19 cellular contexts compared by ENCODE assay signal in genomic region chr5:140340605-140341004, GRCh38. TPM values are rescaled to one million over a fixed set of nuclear protein-coding genes. Genes with fewer than 3 reads are reported as not detected.
A peak's percentile ranks its signal among the peaks of the same experiment; 100 is the strongest.
DNase-seq lines count a peak whose midpoint lies in the region; ATAC-seq and TF ChIP-seq lines count a peak whose summit lies in the region.
"Had no signal": no experiment of that assay in that cellular context is flagged by ENCODE, and none has a peak within 500 bp of the region (broad histone marks: within the 10 kb centered on the region; RNA-seq: fewer than 3 reads in every experiment).

No MANE protein-coding gene starts in this region.

- POLR2A ChIA-PET in MCF 10A (lab: Yijun Ruan, JAX) = interaction anchor here (0.6 to 1.1 kb wide), 4 partner anchors 24 to 158 kb away, joined by 3 to 4 read pairs (median 3); partner anchors contain the start of gene PFDN1

- DNase-seq in MCF 10A (ENCODE audit: unreplicated experiment) (peak; percentile 43), breast epithelium (ENCODE audit: low spot score in 2 of 2) (no peak), NOMO-1 (lab: John Stamatoyannopoulos, UW; ENCODE audit: unreplicated experiment in 2 of 2) (peak; percentile 33 to 71), epithelial cell of esophagus (ENCODE audit: low read depth) (peak; percentile 38), tibial artery (no peak), kidney glomerular epithelial cell (lab: John Stamatoyannopoulos, UW) (no peak)
- DNase-seq: activated gamma-delta T cell treated with Interleukin-2 at 50 U/mL for 16 hours; KG1; left lung; naive thymus-derived CD4-positive, alpha-beta T cell; NCI-H146; NCI-H510A; RPMI8226 had no signal

- BruUV-seq in MCF 10A (replicated peaks; lab: Mats Ljungman, UMichigan) = no TSS peak

- CTCF ChIA-PET in MCF 10A (lab: Yijun Ruan, JAX) = interaction anchor here (1.0 to 23.2 kb wide), 6 partner anchors 11 to 89 kb away, joined by 4 to 1450 read pairs (median 6); no protein-coding TSS in a partner anchor

- peaks cover 34% of the 10 kb centered on the region for H3K4me1 Mint-ChIP-seq in MCF 10A (ENCODE audit: insufficient read depth, unreplicated experiment)

- H3K36me3 Mint-ChIP-seq in MCF 10A (ENCODE audit: insufficient read depth, unreplicated experiment) = peaks cover 32% of the 10 kb centered on the region

- H3K27ac Mint-ChIP-seq in MCF 10A (ENCODE audit: low read depth, unreplicated experiment) = no peak overlapping the region

- intact Hi-C loops in MCF 10A (cut with micrococcal nuclease) = no loop called here
- intact Hi-C loops in breast epithelium (cut with DNase I; ENCODE audit: low total_unique reads) = no loop called here
- intact Hi-C loops in tibial artery (cut with DNase I; ENCODE audit: low total_unique reads) = no loop called here

- H3K4me3 ChIP-seq in breast epithelium = no peak overlapping the region
- H3K4me3 ChIP-seq in epithelial cell of esophagus (ENCODE audit: low read length) = no peak overlapping the region
- H3K4me3 ChIP-seq in tibial artery = no peak overlapping the region
- H3K4me3 ChIP-seq: left lung, thoracic aorta had no signal

- ATAC-seq in HG02588 (IDR thresholded peaks at IDR 0.05; ENCODE audit: unreplicated experiment) (no peak), GM21528 (IDR thresholded peaks at IDR 0.05; ENCODE audit: low FRiP score, unreplicated experiment) (no peak)
- ATAC-seq: left lung; naive thymus-derived CD4-positive, alpha-beta T cell had no signal

- H3K36me3 ChIP-seq in breast epithelium (no peaks in the 10 kb centered on the region), tibial artery (peaks cover 0 to 4% (median 0%) of the 10 kb centered on the region in 3 donors)
- H3K36me3 ChIP-seq: thoracic aorta had no signal

- no peaks in the 10 kb centered on the region for H3K9me3 Mint-ChIP-seq in MCF 10A (ENCODE audit: unreplicated experiment)
- H3K9me3 Mint-ChIP-seq: naive thymus-derived CD4-positive, alpha-beta T cell had no signal

- H3K4me1 ChIP-seq in breast epithelium = peaks cover 0 to 4% of the 10 kb centered on the region in 2 donors
- peaks cover 0 to 59% (median 36%) of the 10 kb centered on the region in 4 donors for H3K4me1 ChIP-seq in tibial artery

- H3K9me3 ChIP-seq in breast epithelium = no peaks in the 10 kb centered on the region
- no peaks in the 10 kb centered on the region for H3K9me3 ChIP-seq in tibial artery
- H3K9me3 ChIP-seq: left lung, thoracic aorta had no signal

- no peak overlapping the region for H3K4me3 Mint-ChIP-seq in MCF 10A (ENCODE audit: unreplicated experiment)

- H3K27ac ChIP-seq in breast epithelium (peak overlapping the region in 1 of 2 donors; percentile 34), tibial artery (peak overlapping the region; percentile 47 to 50)
- H3K27ac ChIP-seq: HL-60 had no signal

- H3K27me3 ChIP-seq in breast epithelium = no peaks in the 10 kb centered on the region
- no peaks in the 10 kb centered on the region for H3K27me3 ChIP-seq in tibial artery
- H3K27me3 ChIP-seq: left lung had no signal

- TF ChIP-seq POLR2A in breast epithelium (IDR thresholded peaks at IDR 0.05) = no peak

- no peak for TF ChIP-seq CTCF in MCF 10A (IDR thresholded peaks at IDR 0.05; ENCODE audit: unreplicated experiment)
- no peak for TF ChIP-seq CTCF in breast epithelium (IDR thresholded peaks at IDR 0.05)
- no peak for TF ChIP-seq CTCF in epithelial cell of esophagus (IDR thresholded peaks at IDR 0.05; ENCODE audit: insufficient read depth, low read depth, low read length, missing control alignments)
- TF ChIP-seq CTCF in tibial artery (IDR thresholded peaks at IDR 0.05) = no peak

- H3K27me3 Mint-ChIP-seq in MCF 10A (ENCODE audit: insufficient read depth, unreplicated experiment) = no peaks in the 10 kb centered on the region

RNA-seq across cellular contexts. Expression of gene HBEGF, which starts 5.8 kb away (rescaled TPM):
- total RNA-seq in MCF 10A (2022) (20.6 and 55.7 TPM in 2 replicates), breast epithelium (10 to 100 TPM in 2 of 3 donors, 1 to 10 TPM in 1; 4.3 to 22.9 (median 13.5) TPM)

RNA-seq across cellular contexts. Expression of gene SLC4A9, which starts 19.4 kb away (rescaled TPM):
- 0.37 TPM in 1 of 2 replicates, not detected in the other for total RNA-seq in MCF 10A (2022)
- not detected for total RNA-seq in breast epithelium
- total RNA-seq: fibroblast of lung; left lung; T-helper 2 cell treated with Interferon-gamma antibody and Interleukin-4, amounts not matched to agents 100 ng/mL and 5 ng/mL, for 36 hours; thoracic aorta had no signal

RNA-seq across cellular contexts. Expression of gene PFDN1, which starts 37.7 kb away (rescaled TPM):
- total RNA-seq in MCF 10A (2022) (94.7 and 102 TPM in 2 replicates), breast epithelium (10 to 100 TPM; 72.2 to 93.4 (median 86.3) TPM)

Comparison
In these comparisons a context has a peak if more than half of its experiments do, and no peak if none do; other contexts are left out.
1. DNase-seq: peak in MCF 10A (single experiment), NOMO-1 (2 of 2) and epithelial cell of esophagus (single experiment); none in breast epithelium (0 of 2), tibial artery (0 of 2) and kidney glomerular epithelial cell (single experiment).